1 cellular context compared by ENCODE assay signal in genomic region chr19:49850487-49851342, GRCh38.
TF ChIP-seq lines count a peak whose summit lies in the region.

PTOV1 (plus strand) TSS chr19:49851159.

TF ChIP-seq in GM12878, 131 proteins besides CTCF, POLR2A, EP300 and RAD21 (continued from another document and continues in another):
- TF ChIP-seq PKNOX1 (IDR thresholded peaks at IDR 0.05), result peak; percentile 40
- peak; percentile 61; the same call in 1 of the 2 replicates for TF ChIP-seq CHD2 (IDR thresholded peaks at IDR 0.05; ENCODE audit: borderline replicate concordance, low read depth, low read length)
- TF ChIP-seq RUNX3 (IDR thresholded peaks at IDR 0.05; ENCODE audit: low read length), result peak; percentile 47; the same call in 1 of the 2 replicates
- no peak for TF ChIP-seq NFIC (IDR thresholded peaks at IDR 0.05; ENCODE audit: low read depth, low read length)
- TF ChIP-seq BCL3 (IDR thresholded peaks at IDR 0.05; ENCODE audit: borderline replicate concordance, insufficient read depth, low read depth, low read length, poor library complexity, severe bottlenecking), result no peak
- no peak for TF ChIP-seq RBBP5 (conservative IDR thresholded peaks at IDR 0.05)
- no peak for TF ChIP-seq MAX (IDR thresholded peaks at IDR 0.05; ENCODE audit: low read depth, low read length)
- peak; percentile 81 for TF ChIP-seq BACH1 (IDR thresholded peaks at IDR 0.05; ENCODE audit: borderline replicate concordance)
- peak; percentile 95 for TF ChIP-seq ATF7 (IDR thresholded peaks at IDR 0.05; ENCODE audit: low read depth)
- no peak for TF ChIP-seq NRF1 (conservative IDR thresholded peaks at IDR 0.05; ENCODE audit: low read depth, low read length)
- no peak for TF ChIP-seq TARDBP (IDR thresholded peaks at IDR 0.05; ENCODE audit: borderline replicate concordance)
- TF ChIP-seq IRF4 (IDR thresholded peaks at IDR 0.05; ENCODE audit: low read depth, low read length), result no peak
- TF ChIP-seq GATAD2B (conservative IDR thresholded peaks at IDR 0.05; ENCODE audit: low read depth), result peak; percentile 82; the same call in 1 of the 2 replicates
- no peak for TF ChIP-seq NKRF (conservative IDR thresholded peaks at IDR 0.05)
- TF ChIP-seq TCF12 (IDR thresholded peaks at IDR 0.05; ENCODE audit: low read depth, low read length), result peak; percentile 62; the same call in 1 of the 2 replicates
- TF ChIP-seq PRDM15 (CRISPR knock-in tag; IDR thresholded peaks at IDR 0.05), result no peak
- TF ChIP-seq STAT3 (IDR thresholded peaks at IDR 0.05; ENCODE audit: low read depth, low read length), result no peak
- no peak for TF ChIP-seq SMAD5 (IDR thresholded peaks at IDR 0.05; ENCODE audit: low read depth)
- no peak for TF ChIP-seq SMC3 (IDR thresholded peaks at IDR 0.05; ENCODE audit: borderline replicate concordance, low read length)
- peak; percentile 98 for TF ChIP-seq KLF5 (IDR thresholded peaks at IDR 0.05; ENCODE audit: partially characterized antibody)
- peak; percentile 99 for TF ChIP-seq CHD1 (IDR thresholded peaks at IDR 0.05; ENCODE audit: low read depth, low read length)
- peak; percentile 45 for TF ChIP-seq RELA (IDR thresholded peaks at IDR 0.05; ENCODE audit: borderline replicate concordance, partially characterized antibody)
- TF ChIP-seq RELB (IDR thresholded peaks at IDR 0.05; ENCODE audit: low read depth), result peak; percentile 62
- peak; percentile 96 for TF ChIP-seq FOXK2 (IDR thresholded peaks at IDR 0.05)
- peak; percentile 62; the same call in 1 of the 2 replicates for TF ChIP-seq PML (IDR thresholded peaks at IDR 0.05; ENCODE audit: low read length)
- TF ChIP-seq KDM1A (IDR thresholded peaks at IDR 0.05; ENCODE audit: borderline replicate concordance), result no peak
- no peak for TF ChIP-seq CUX1 (IDR thresholded peaks at IDR 0.05; ENCODE audit: insufficient replicate concordance, low read depth, low read length)
- peak; percentile 39; the same call in 1 of the 2 replicates for TF ChIP-seq TAF1 (IDR thresholded peaks at IDR 0.05; ENCODE audit: borderline replicate concordance, low read depth, low read length)
- peak; percentile 23 to 24; a peak in 1 of 4 replicates for TF ChIP-seq IKZF2 (IDR thresholded peaks at IDR 0.05)
- TF ChIP-seq IRF5 (IDR thresholded peaks at IDR 0.05; ENCODE audit: borderline replicate concordance), result no peak
- TF ChIP-seq ZNF384 (IDR thresholded peaks at IDR 0.05; ENCODE audit: borderline replicate concordance, low read depth, low read length), result no peak
- TF ChIP-seq ZNF622 (IDR thresholded peaks at IDR 0.05), result no peak
- TF ChIP-seq SMARCA5 (IDR thresholded peaks at IDR 0.05), result peak; percentile 91
- TF ChIP-seq ZZZ3 (IDR thresholded peaks at IDR 0.05; ENCODE audit: control insufficient read depth, insufficient read length, low read depth), result no peak
- peak; percentile 94; the same call in 1 of the 2 replicates for TF ChIP-seq HDGF (IDR thresholded peaks at IDR 0.05)
- TF ChIP-seq EZH2 (IDR thresholded peaks at IDR 0.05; ENCODE audit: borderline replicate concordance, control insufficient read depth, low read depth, low read length), result no peak
- no peak for TF ChIP-seq WRNIP1 (IDR thresholded peaks at IDR 0.05; ENCODE audit: borderline replicate concordance, low read depth, low read length)
- no peak for TF ChIP-seq CEBPB (IDR thresholded peaks at IDR 0.05; ENCODE audit: borderline replicate concordance in 1 of 2, low read depth in 2 of 2, low read length in 2 of 2)
- no peak for TF ChIP-seq YBX1 (IDR thresholded peaks at IDR 0.05)
- TF ChIP-seq CREB1 (IDR thresholded peaks at IDR 0.05; ENCODE audit: low read depth), result peak; percentile 96
- peak; percentile 66 for TF ChIP-seq PAX5 (IDR thresholded peaks at IDR 0.05; ENCODE audit: borderline replicate concordance, low read depth, low read length)
- peak; percentile 98 for TF ChIP-seq JUND (IDR thresholded peaks at IDR 0.05; ENCODE audit: low read depth, low read length)
- no peak for TF ChIP-seq SUZ12 (IDR thresholded peaks at IDR 0.05; ENCODE audit: unreplicated experiment)
- peak; percentile 45; the same call in 1 of the 2 replicates for TF ChIP-seq BRCA1 (IDR thresholded peaks at IDR 0.05; ENCODE audit: low read depth, low read length)
- 0 out of 2 replicates have a peak, but pooled peaks have one; percentile 41 for TF ChIP-seq SIN3A (IDR thresholded peaks at IDR 0.05; ENCODE audit: low read depth, low read length)
- peak; percentile 92 for TF ChIP-seq IKZF1 (conservative IDR thresholded peaks at IDR 0.05)
- no peak for TF ChIP-seq NR2C2 (IDR thresholded peaks at IDR 0.05; ENCODE audit: borderline replicate concordance, control insufficient read depth, insufficient read length, low read depth)
- TF ChIP-seq ZSCAN29 (IDR thresholded peaks at IDR 0.05), result no peak
- TF ChIP-seq ASH2L (IDR thresholded peaks at IDR 0.05; ENCODE audit: borderline replicate concordance, low read depth), result 0 out of 2 replicates have a peak, but pooled peaks have one; percentile 94
- TF ChIP-seq FOS (IDR thresholded peaks at IDR 0.05; ENCODE audit: borderline replicate concordance, extremely low read depth, insufficient read length), result no peak
- TF ChIP-seq SRF (IDR thresholded peaks at IDR 0.05; ENCODE audit: low read depth in 2 of 2, low read length in 2 of 2), result peak; percentile 24 to 73; a peak in 1 of 4 replicates
